10 cellular contexts compared by ENCODE assay signal in the genomic region with DNA sequence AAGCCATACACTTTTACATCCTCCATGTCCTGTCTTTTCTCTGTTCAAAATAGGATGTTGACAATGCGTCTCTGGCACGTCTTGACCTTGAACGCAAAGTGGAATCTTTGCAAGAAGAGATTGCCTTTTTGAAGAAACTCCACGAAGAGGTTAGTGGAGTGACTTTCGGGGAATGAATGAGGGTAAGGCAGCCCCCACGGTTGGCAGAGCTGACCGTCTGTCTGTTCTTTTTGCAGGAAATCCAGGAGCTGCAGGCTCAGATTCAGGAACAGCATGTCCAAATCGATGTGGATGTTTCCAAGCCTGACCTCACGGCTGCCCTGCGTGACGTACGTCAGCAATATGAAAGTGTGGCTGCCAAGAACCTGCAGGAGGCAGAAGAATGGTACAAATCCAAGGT. TPM values are rescaled to one million over a fixed set of nuclear protein-coding genes. Genes with fewer than 3 reads are reported as not detected.
DNase-seq lines count a peak whose midpoint lies in the region; ATAC-seq and TF ChIP-seq lines count a peak whose summit lies in the region.
"Had no signal": no experiment of that assay in that cellular context is flagged by ENCODE, and none has a peak within 500 bp of the region (broad histone marks: within the 10 kb centered on the region; RNA-seq: fewer than 3 reads in every experiment).

No MANE protein-coding gene starts in this region.

- TF ChIP-seq POLR2A in spleen (IDR thresholded peaks at IDR 0.05), result no peak

- H3K4me3 Mint-ChIP-seq in activated naive CD8-positive, alpha-beta T cell treated with anti-CD3 and anti-CD28 coated beads, Interleukin-2, amount 10 ng/mL, durations not matched to agents 7 days and 5 days, result peak overlapping the region; percentile 42
- H3K4me3 Mint-ChIP-seq in natural killer cell treated with Interleukin-12 subunit alpha and Interleukin-12 subunit beta and Interleukin-15 and Interleukin-18, amount 100 ng/mL, for 72 hours, result no peak overlapping the region

- no peak for TF ChIP-seq CTCF in HFF-Myc (IDR thresholded peaks at IDR 0.05; ENCODE audit: low read depth, low read length, missing control alignments)
- no peak for TF ChIP-seq CTCF in spleen (IDR thresholded peaks at IDR 0.05 in 8 of 11, conservative IDR thresholded peaks at IDR 0.05 in 3 of 11)
- no peak for TF ChIP-seq CTCF in GM10266 (IDR thresholded peaks at IDR 0.05; ENCODE audit: control insufficient read depth, insufficient read depth, low read depth, missing control alignments)

- peaks cover 3 to 79% (median 63%) of the 10 kb centered on the region in 6 donors for H3K4me1 ChIP-seq in spleen

- peaks cover 44% of the 10 kb centered on the region for H3K4me1 Mint-ChIP-seq in activated naive CD8-positive, alpha-beta T cell treated with anti-CD3 and anti-CD28 coated beads, Interleukin-2, amount 10 ng/mL, durations not matched to agents 7 days and 5 days
- peaks cover 42 to 46% of the 10 kb centered on the region in 2 donors for H3K4me1 Mint-ChIP-seq in natural killer cell treated with Interleukin-12 subunit alpha and Interleukin-12 subunit beta and Interleukin-15 and Interleukin-18, amount 100 ng/mL, for 72 hours (ENCODE audit: low read depth in 2 of 2)

- intact Hi-C loops in left ventricle myocardium superior (cut with micrococcal nuclease) (loop anchor here (5.0 kb wide), 1 partner anchor 341 kb away; no protein-coding TSS in a partner anchor), spleen (cut with DNase I; ENCODE audit: low total_unique reads) (no loop called here)

- H3K9me3 Mint-ChIP-seq in activated naive CD8-positive, alpha-beta T cell treated with anti-CD3 and anti-CD28 coated beads, Interleukin-2, amount 10 ng/mL, durations not matched to agents 7 days and 5 days, result no peaks in the 10 kb centered on the region
- H3K9me3 Mint-ChIP-seq in natural killer cell treated with Interleukin-12 subunit alpha and Interleukin-12 subunit beta and Interleukin-15 and Interleukin-18, amount 100 ng/mL, for 72 hours, result no peaks in the 10 kb centered on the region

- peaks cover 18 to 83% (median 75%) of the 10 kb centered on the region in 6 donors for H3K36me3 ChIP-seq in spleen

- POLR2A ChIA-PET in activated naive CD8-positive, alpha-beta T cell treated with anti-CD3 and anti-CD28 coated beads, Interleukin-2, amount 10 ng/mL, durations not matched to agents 7 days and 5 days (lab: Charles Lee), result interaction anchor here (0.6 to 1.8 kb wide), 3 partner anchors 28 to 416 kb away, joined by 3 to 6 read pairs (median 3); a partner anchor contains a TSS

- no peak for DNase-seq in HFF-Myc (ENCODE audit: extremely low read depth, low read depth)
- no peak for DNase-seq in activated naive CD8-positive, alpha-beta T cell treated with anti-CD3 and anti-CD28 coated beads, Interleukin-2, amount 10 ng/mL, durations not matched to agents 7 days and 5 days
- DNase-seq in left ventricle myocardium superior, result peak; percentile 41
- no peak for DNase-seq in spleen
- no peak for DNase-seq in GM10266 (ENCODE audit: extremely low spot score)
- no peak for DNase-seq in germinal center (ENCODE audit: low spot score)
- no peak for DNase-seq in GM03348 (ENCODE audit: low spot score)
- no peak for DNase-seq in natural killer cell treated with Interleukin-12 subunit alpha and Interleukin-12 subunit beta and Interleukin-15 and Interleukin-18, amount 100 ng/mL, for 72 hours (ENCODE audit: low spot score)
- DNase-seq: NCI-H2081 treated with DMSO at 0.1 percent for 48 hours; stimulated activated naive CD4-positive, alpha-beta T cell had no signal

- H3K27me3 Mint-ChIP-seq in activated naive CD8-positive, alpha-beta T cell treated with anti-CD3 and anti-CD28 coated beads, Interleukin-2, amount 10 ng/mL, durations not matched to agents 7 days and 5 days, result no peaks in the 10 kb centered on the region
- no peaks in the 10 kb centered on the region for H3K27me3 Mint-ChIP-seq in natural killer cell treated with Interleukin-12 subunit alpha and Interleukin-12 subunit beta and Interleukin-15 and Interleukin-18, amount 100 ng/mL, for 72 hours

- H3K27ac Mint-ChIP-seq in activated naive CD8-positive, alpha-beta T cell treated with anti-CD3 and anti-CD28 coated beads, Interleukin-2, amount 10 ng/mL, durations not matched to agents 7 days and 5 days, result no peak overlapping the region
- H3K27ac Mint-ChIP-seq in natural killer cell treated with Interleukin-12 subunit alpha and Interleukin-12 subunit beta and Interleukin-15 and Interleukin-18, amount 100 ng/mL, for 72 hours, result no peak overlapping the region

- H3K27ac ChIP-seq in spleen, result peak overlapping the region in 6 of 8 donors; percentile 33 to 100 (median 99)

- H3K36me3 Mint-ChIP-seq in activated naive CD8-positive, alpha-beta T cell treated with anti-CD3 and anti-CD28 coated beads, Interleukin-2, amount 10 ng/mL, durations not matched to agents 7 days and 5 days, result peaks cover 61% of the 10 kb centered on the region
- peaks cover 45% of the 10 kb centered on the region for H3K36me3 Mint-ChIP-seq in natural killer cell treated with Interleukin-12 subunit alpha and Interleukin-12 subunit beta and Interleukin-15 and Interleukin-18, amount 100 ng/mL, for 72 hours

- no peak for ATAC-seq in activated naive CD8-positive, alpha-beta T cell treated with anti-CD3 and anti-CD28 coated beads, Interleukin-2, amount 10 ng/mL, durations not matched to agents 7 days and 5 days (ENCODE audit: low read depth)
- ATAC-seq in left ventricle myocardium superior, result no peak
- no peak for ATAC-seq in natural killer cell treated with Interleukin-12 subunit alpha and Interleukin-12 subunit beta and Interleukin-15 and Interleukin-18, amount 100 ng/mL, for 72 hours

- no peaks in the 10 kb centered on the region for H3K9me3 ChIP-seq in spleen

- H3K27me3 ChIP-seq in spleen (replicated peaks in 1 of 7), result no peaks in the 10 kb centered on the region

- H3K4me3 ChIP-seq in HFF-Myc (replicated peaks; ENCODE audit: low read depth, low read length) (peak overlapping the region; percentile 99), spleen (peak overlapping the region in 6 of 8 donors; percentile 94 to 99 (median 96))

- WGBS in spleen, 5 donors, result 57 to 76% (median 68%) methylated on average over 12 of the region's 12 CpGs

RNA-seq across cellular contexts. Expression of a gene that starts 5.5 kb away (rescaled TPM):
- 1,000 to 10,000 TPM; 1,681 to 1,738 TPM for total RNA-seq in activated naive CD8-positive, alpha-beta T cell treated with anti-CD3 and anti-CD28 coated beads, Interleukin-2, amount 10 ng/mL, durations not matched to agents 7 days and 5 days
- 329 TPM for total RNA-seq in left ventricle myocardium superior
- total RNA-seq in spleen, result 1,000 to 10,000 TPM; 1,061 to 2,377 (median 1,594) TPM
- 100 to 1,000 TPM; 510 to 672 (median 660) TPM for polyA plus RNA-seq in spleen
- 100 to 1,000 TPM; 587 to 647 TPM for total RNA-seq in natural killer cell treated with Interleukin-12 subunit alpha and Interleukin-12 subunit beta and Interleukin-15 and Interleukin-18, amount 100 ng/mL, for 72 hours

RNA-seq across cellular contexts. Expression of a gene that starts 32.1 kb away (rescaled TPM):
- 10 to 100 TPM; 15.3 to 17.1 TPM for total RNA-seq in activated naive CD8-positive, alpha-beta T cell treated with anti-CD3 and anti-CD28 coated beads, Interleukin-2, amount 10 ng/mL, durations not matched to agents 7 days and 5 days
- total RNA-seq in left ventricle myocardium superior (3.8 TPM), spleen (10 to 100 TPM in 6 of 7 donors, 1 to 10 TPM in 1; 9.6 to 40.0 (median 16.3) TPM)
- 1 to 10 TPM; 1.6 to 3.1 (median 2.3) TPM for polyA plus RNA-seq in spleen
- 10 to 100 TPM in 1 of 2 donors, 1 to 10 TPM in 1; 8.1 to 15.2 TPM for total RNA-seq in natural killer cell treated with Interleukin-12 subunit alpha and Interleukin-12 subunit beta and Interleukin-15 and Interleukin-18, amount 100 ng/mL, for 72 hours
